ENCODE assay signal across 11 cellular contexts in genomic region chr9:71781391-71781790, GRCh38. TPM values are rescaled to one million over a fixed set of nuclear protein-coding genes. Genes with fewer than 3 reads are reported as not detected.
DNase-seq lines count a peak whose midpoint lies in the region; ATAC-seq and TF ChIP-seq lines count a peak whose summit lies in the region.
"Had no signal": no experiment of that assay in that cellular context is flagged by ENCODE, and none has a peak within 500 bp of the region (broad histone marks: within the 10 kb centered on the region; RNA-seq: fewer than 3 reads in every experiment).

No MANE protein-coding gene starts in this region.

- H3K9me3 ChIP-seq in osteoblast (ENCODE audit: low read depth, low read length), result no peaks in the 10 kb centered on the region
- H3K9me3 ChIP-seq: Caco-2 had no signal

- CTCF ChIA-PET in activated CD8-positive, alpha-beta T cell treated with anti-CD3 and anti-CD28 coated beads, Interleukin-2, amount 10 ng/mL, durations not matched to agents 7 days and 5 days (lab: Charles Lee), result interaction anchor here (0.7 to 8.1 kb wide), 12 partner anchors 11 to 244 kb away, joined by 3 to 100 read pairs (median 4); partner anchors contain the start of genes C9orf85 and CEMIP2

- ATAC-seq in GM18498 (IDR thresholded peaks at IDR 0.05; ENCODE audit: unreplicated experiment) (peak; percentile 67), GM19452 (IDR thresholded peaks at IDR 0.05; ENCODE audit: unreplicated experiment) (peak; percentile 43), HG03039 (IDR thresholded peaks at IDR 0.05; ENCODE audit: unreplicated experiment) (peak; percentile 51), HG03439 (IDR thresholded peaks at IDR 0.05; ENCODE audit: unreplicated experiment) (no peak)
- ATAC-seq in activated CD8-positive, alpha-beta T cell treated with anti-CD3 and anti-CD28 coated beads, Interleukin-2, amount 10 ng/mL, durations not matched to agents 7 days and 5 days, result peak; percentile 20

- H3K36me3 Mint-ChIP-seq in activated CD8-positive, alpha-beta T cell treated with anti-CD3 and anti-CD28 coated beads, Interleukin-2, amount 10 ng/mL, durations not matched to agents 7 days and 5 days (ENCODE audit: low read depth), result peaks cover 5% of the 10 kb centered on the region

- H3K4me3 Mint-ChIP-seq in activated CD8-positive, alpha-beta T cell treated with anti-CD3 and anti-CD28 coated beads, Interleukin-2, amount 10 ng/mL, durations not matched to agents 7 days and 5 days, result peak overlapping the region; percentile 6

- no peaks in the 10 kb centered on the region for H3K27me3 Mint-ChIP-seq in activated CD8-positive, alpha-beta T cell treated with anti-CD3 and anti-CD28 coated beads, Interleukin-2, amount 10 ng/mL, durations not matched to agents 7 days and 5 days (ENCODE audit: low read depth)

- H3K4me2 ChIP-seq in osteoblast (ENCODE audit: insufficient read depth, low read length), result no peak overlapping the region

- no peaks in the 10 kb centered on the region for H3K4me1 ChIP-seq in osteoblast (ENCODE audit: insufficient read depth, low read length)
- H3K4me1 ChIP-seq: Caco-2 had no signal

- no peak overlapping the region for H2AFZ ChIP-seq in osteoblast (ENCODE audit: low read length)

- H3K27ac Mint-ChIP-seq in activated CD8-positive, alpha-beta T cell treated with anti-CD3 and anti-CD28 coated beads, Interleukin-2, amount 10 ng/mL, durations not matched to agents 7 days and 5 days, result peak overlapping the region; percentile 99

- H3K4me1 Mint-ChIP-seq in activated CD8-positive, alpha-beta T cell treated with anti-CD3 and anti-CD28 coated beads, Interleukin-2, amount 10 ng/mL, durations not matched to agents 7 days and 5 days (ENCODE audit: low read depth), result peaks cover 54% of the 10 kb centered on the region

- TF ChIP-seq CTCF in foreskin fibroblast (IDR thresholded peaks at IDR 0.05; ENCODE audit: low read depth, low read length) (no peak), osteoblast (IDR thresholded peaks at IDR 0.05; ENCODE audit: extremely low read depth, low read depth, low read length) (no peak)

- H3K79me2 ChIP-seq in osteoblast (ENCODE audit: insufficient read depth, low read length), result no peaks in the 10 kb centered on the region

- H3K9me3 Mint-ChIP-seq in activated CD8-positive, alpha-beta T cell treated with anti-CD3 and anti-CD28 coated beads, Interleukin-2, amount 10 ng/mL, durations not matched to agents 7 days and 5 days (ENCODE audit: insufficient read depth), result peaks cover 3% of the 10 kb centered on the region

- DNase-seq in activated CD8-positive, alpha-beta T cell treated with anti-CD3 and anti-CD28 coated beads, Interleukin-2, amount 10 ng/mL, durations not matched to agents 7 days and 5 days, result no peak
- DNase-seq in NCI-H1092 (lab: John Stamatoyannopoulos, UW) (no peak), foreskin fibroblast (no peak), osteoblast (ENCODE audit: insufficient read length, low spot score, missing footprints) (no peak)
- DNase-seq: activated CD4-positive, alpha-beta T cell treated with anti-CD3 and anti-CD28 coated beads, Interleukin-2, amount 50 U/mL, for 4 hours; Caco-2; caudate nucleus had no signal

- POLR2A ChIA-PET in activated CD8-positive, alpha-beta T cell treated with anti-CD3 and anti-CD28 coated beads, Interleukin-2, amount 10 ng/mL, durations not matched to agents 7 days and 5 days (lab: Charles Lee), result interaction anchor here (0.7 to 2.2 kb wide), 6 partner anchors 12 to 130 kb away, joined by 3 to 10 read pairs (median 4); partner anchors contain the start of genes ABHD17B and C9orf85

- H3K36me3 ChIP-seq in osteoblast (ENCODE audit: insufficient read depth, low read length), result no peaks in the 10 kb centered on the region

- no peaks in the 10 kb centered on the region for H3K27me3 ChIP-seq in osteoblast (ENCODE audit: insufficient read depth, low read length)

- H4K20me1 ChIP-seq in osteoblast (ENCODE audit: insufficient read depth, low read length), result no peaks in the 10 kb centered on the region

- H3K4me3 ChIP-seq in foreskin fibroblast (ENCODE audit: low read depth in 1 of 2, low read length in 2 of 2) (no peak overlapping the region), osteoblast (ENCODE audit: insufficient read depth, low read length) (no peak overlapping the region)

- H3K27ac ChIP-seq in osteoblast (ENCODE audit: low read depth, low read length), result no peak overlapping the region

RNA-seq across cellular contexts. Expression of gene CEMIP2, which starts 13.1 kb away (rescaled TPM):
- 10 to 100 TPM; 46.5 TPM for total RNA-seq in activated CD8-positive, alpha-beta T cell treated with anti-CD3 and anti-CD28 coated beads, Interleukin-2, amount 10 ng/mL, durations not matched to agents 7 days and 5 days
- total RNA-seq in osteoblast, result 56.9 and 66.2 TPM in 2 replicates
